In genomic region chr5:154962494-154962893, GRCh38 we compare ENCODE assay signal across 11 cellular contexts. TPM values are rescaled to one million over a fixed set of nuclear protein-coding genes. Genes with fewer than 3 reads are reported as not detected.
DNase-seq lines count a peak whose midpoint lies in the region; ATAC-seq, FAIRE-seq and TF ChIP-seq lines count a peak whose summit lies in the region.
"Had no signal": no experiment of that assay in that cellular context is flagged by ENCODE, and none has a peak within 500 bp of the region (broad histone marks: within the 10 kb centered on the region; RNA-seq: fewer than 3 reads in every experiment).

No MANE protein-coding gene starts in this region.

- no peak overlapping the region for H3K4me3 Mint-ChIP-seq in activated T-helper 2 cell treated with anti-CD3 and anti-CD28 coated beads, Interferon-gamma antibody, Interleukin-2, Interleukin-4, amounts not matched to agents 10 μg/mL and 5 μg/mL and 100 μg/mL, durations not matched to agents 14 hours and 24 hours and 36 hours (ENCODE audit: low read depth)
- H3K4me3 Mint-ChIP-seq in natural killer cell, result no peak overlapping the region
- H3K4me3 Mint-ChIP-seq: activated naive CD8-positive, alpha-beta T cell treated with anti-CD3 and anti-CD28 coated beads, Interleukin-2, amount 10 ng/mL, durations not matched to agents 7 days and 5 days had no signal

- peaks cover 11% of the 10 kb centered on the region for H3K4me1 Mint-ChIP-seq in activated T-helper 2 cell treated with anti-CD3 and anti-CD28 coated beads, Interferon-gamma antibody, Interleukin-2, Interleukin-4, amounts not matched to agents 10 μg/mL and 5 μg/mL and 100 μg/mL, durations not matched to agents 14 hours and 24 hours and 36 hours (ENCODE audit: low read depth)
- peaks cover 14 to 23% of the 10 kb centered on the region in 2 donors for H3K4me1 Mint-ChIP-seq in natural killer cell

- no peak for TF ChIP-seq EP300 in tibial nerve (IDR thresholded peaks at IDR 0.05)

- H3K36me3 ChIP-seq in tibial nerve, result peaks cover 0 to 74% (median 2%) of the 10 kb centered on the region in 3 donors

- intact Hi-C loops in activated T-helper 2 cell treated with anti-CD3 and anti-CD28 coated beads, Interferon-gamma antibody, Interleukin-2, Interleukin-4, amounts not matched to agents 10 μg/mL and 5 μg/mL and 100 μg/mL, durations not matched to agents 14 hours and 24 hours and 36 hours (cut with micrococcal nuclease), result no loop called here
- intact Hi-C loops in natural killer cell (cut with micrococcal nuclease), result no loop called here

- TF ChIP-seq CTCF in tibial nerve (IDR thresholded peaks at IDR 0.05) (no peak), natural killer cell (IDR thresholded peaks at IDR 0.05) (no peak)

- no peak overlapping the region for H3K27ac ChIP-seq in tibial nerve
- H3K27ac ChIP-seq: hepatocyte, suprapubic skin had no signal

- H3K27ac Mint-ChIP-seq in activated T-helper 2 cell treated with anti-CD3 and anti-CD28 coated beads, Interferon-gamma antibody, Interleukin-2, Interleukin-4, amounts not matched to agents 10 μg/mL and 5 μg/mL and 100 μg/mL, durations not matched to agents 14 hours and 24 hours and 36 hours, result no peak overlapping the region
- no peak overlapping the region for H3K27ac Mint-ChIP-seq in natural killer cell
- H3K27ac Mint-ChIP-seq: activated naive CD8-positive, alpha-beta T cell treated with anti-CD3 and anti-CD28 coated beads, Interleukin-2, amount 10 ng/mL, durations not matched to agents 7 days and 5 days had no signal

- peaks cover 42% of the 10 kb centered on the region for H3K36me3 Mint-ChIP-seq in activated T-helper 2 cell treated with anti-CD3 and anti-CD28 coated beads, Interferon-gamma antibody, Interleukin-2, Interleukin-4, amounts not matched to agents 10 μg/mL and 5 μg/mL and 100 μg/mL, durations not matched to agents 14 hours and 24 hours and 36 hours (ENCODE audit: low read depth)
- H3K36me3 Mint-ChIP-seq in natural killer cell, result no peaks in the 10 kb centered on the region

- H3K9me3 ChIP-seq in tibial nerve, result no peaks in the 10 kb centered on the region
- H3K9me3 ChIP-seq: suprapubic skin had no signal

- peak; percentile 83 for ATAC-seq in GM21515 (IDR thresholded peaks at IDR 0.05; ENCODE audit: unreplicated experiment)
- ATAC-seq in HG03196 (IDR thresholded peaks at IDR 0.05; ENCODE audit: unreplicated experiment), result peak; percentile 95
- ATAC-seq in esophagus mucosa, result peak; percentile 92
- no peak for ATAC-seq in natural killer cell

- H3K27me3 Mint-ChIP-seq in activated T-helper 2 cell treated with anti-CD3 and anti-CD28 coated beads, Interferon-gamma antibody, Interleukin-2, Interleukin-4, amounts not matched to agents 10 μg/mL and 5 μg/mL and 100 μg/mL, durations not matched to agents 14 hours and 24 hours and 36 hours (ENCODE audit: low read depth), result no peaks in the 10 kb centered on the region
- H3K27me3 Mint-ChIP-seq in natural killer cell (ENCODE audit: low read depth in 2 of 2), result no peaks in the 10 kb centered on the region
- H3K27me3 Mint-ChIP-seq: activated naive CD8-positive, alpha-beta T cell treated with anti-CD3 and anti-CD28 coated beads, Interleukin-2, amount 10 ng/mL, durations not matched to agents 7 days and 5 days had no signal

- H3K4me3 ChIP-seq in tibial nerve, result no peak overlapping the region
- H3K4me3 ChIP-seq: hepatocyte, suprapubic skin had no signal

- H3K4me1 ChIP-seq in tibial nerve, result no peaks in the 10 kb centered on the region
- H3K4me1 ChIP-seq: suprapubic skin had no signal

- no peaks in the 10 kb centered on the region for H3K9me3 Mint-ChIP-seq in activated T-helper 2 cell treated with anti-CD3 and anti-CD28 coated beads, Interferon-gamma antibody, Interleukin-2, Interleukin-4, amounts not matched to agents 10 μg/mL and 5 μg/mL and 100 μg/mL, durations not matched to agents 14 hours and 24 hours and 36 hours
- no peaks in the 10 kb centered on the region for H3K9me3 Mint-ChIP-seq in natural killer cell
- H3K9me3 Mint-ChIP-seq: activated naive CD8-positive, alpha-beta T cell treated with anti-CD3 and anti-CD28 coated beads, Interleukin-2, amount 10 ng/mL, durations not matched to agents 7 days and 5 days had no signal

- peak; percentile 11 for DNase-seq in GM12891 (ENCODE audit: insufficient read length, low spot score)
- DNase-seq in tibial nerve (ENCODE audit: low spot score in 2 of 2), result no peak
- DNase-seq in frontal cortex (ENCODE audit: low spot score in 2 of 2), result no peak
- no peak for DNase-seq in activated T-helper 2 cell treated with anti-CD3 and anti-CD28 coated beads, Interferon-gamma antibody, Interleukin-2, Interleukin-4, amounts not matched to agents 10 μg/mL and 5 μg/mL and 100 μg/mL, durations not matched to agents 14 hours and 24 hours and 36 hours (ENCODE audit: low spot score)
- no peak for DNase-seq in natural killer cell
- DNase-seq: activated naive CD8-positive, alpha-beta T cell treated with anti-CD3 and anti-CD28 coated beads, Interleukin-2, amount 10 ng/mL, durations not matched to agents 7 days and 5 days had no signal

- no peaks in the 10 kb centered on the region for H3K27me3 ChIP-seq in tibial nerve
- H3K27me3 ChIP-seq: hepatocyte, suprapubic skin had no signal

- no peak for TF ChIP-seq POLR2A in GM12891 (IDR thresholded peaks at IDR 0.05; ENCODE audit: low read depth, low read length)
- no peak for TF ChIP-seq POLR2A in tibial nerve (IDR thresholded peaks at IDR 0.05)

- FAIRE-seq in GM12891 (lab: Jason Lieb, UNC), result peak; percentile 82
- FAIRE-seq in frontal cortex (lab: Jason Lieb, UNC), result no peak

- WGBS in tibial nerve, 2 donors, result 94 to 98% methylated on average over 1 of the region's 1 CpG

TF ChIP-seq in GM12891, 5 proteins besides CTCF, POLR2A, EP300 and RAD21:
- TF ChIP-seq SPI1 (IDR thresholded peaks at IDR 0.05; ENCODE audit: low read depth, low read length) (peak; percentile 79), POLR2AphosphoS5 (IDR thresholded peaks at IDR 0.05; ENCODE audit: low read depth, low read length) (no peak), TAF1 (IDR thresholded peaks at IDR 0.05; ENCODE audit: low read depth, low read length) (no peak)

RNA-seq across cellular contexts. Expression of gene MRPL22, which starts 21.6 kb away (rescaled TPM):
- 66.7 TPM for polyA plus RNA-seq in GM12891 (2012; ENCODE audit: low read depth, missing spikeins)
- 43.7 TPM for total RNA-seq in esophagus mucosa
- total RNA-seq in tibial nerve, result 10 to 100 TPM; 12.2 to 18.1 (median 14.3) TPM
- 28.1 TPM for total RNA-seq in frontal cortex
- 79.2 and 81.9 TPM in 2 replicates for total RNA-seq in activated T-helper 2 cell treated with anti-CD3 and anti-CD28 coated beads, Interferon-gamma antibody, Interleukin-2, Interleukin-4, amounts not matched to agents 10 μg/mL and 5 μg/mL and 100 μg/mL, durations not matched to agents 14 hours and 24 hours and 36 hours
- total RNA-seq in natural killer cell, result 10 to 100 TPM; 30.5 to 38.0 (median 30.9) TPM

RNA-seq across cellular contexts. Expression of gene GEMIN5, which starts 24.5 kb away (rescaled TPM):
- polyA plus RNA-seq in GM12891 (2012; ENCODE audit: low read depth, missing spikeins), result 7.6 TPM
- total RNA-seq in esophagus mucosa, result 11.0 TPM
- total RNA-seq in tibial nerve, result 10 to 100 TPM; 17.8 to 20.5 (median 18.8) TPM
- 18.8 TPM for total RNA-seq in frontal cortex
- total RNA-seq in activated T-helper 2 cell treated with anti-CD3 and anti-CD28 coated beads, Interferon-gamma antibody, Interleukin-2, Interleukin-4, amounts not matched to agents 10 μg/mL and 5 μg/mL and 100 μg/mL, durations not matched to agents 14 hours and 24 hours and 36 hours, result 33.9 and 36.7 TPM in 2 replicates
- total RNA-seq in natural killer cell, result 10 to 100 TPM in 1 of 3 donors, 1 to 10 TPM in 2; 6.3 to 12.7 (median 7.8) TPM

RNA-seq across cellular contexts. Expression of gene KIF4B, which starts 51.1 kb away (rescaled TPM):
- not detected for polyA plus RNA-seq in GM12891 (2012; ENCODE audit: low read depth, missing spikeins)
- total RNA-seq in esophagus mucosa (not detected), tibial nerve (not detected), frontal cortex (0.41 TPM), natural killer cell (not detected)
- total RNA-seq in activated T-helper 2 cell treated with anti-CD3 and anti-CD28 coated beads, Interferon-gamma antibody, Interleukin-2, Interleukin-4, amounts not matched to agents 10 μg/mL and 5 μg/mL and 100 μg/mL, durations not matched to agents 14 hours and 24 hours and 36 hours, result 0.07 TPM in 1 of 2 replicates, not detected in the other
- total RNA-seq: activated naive CD8-positive, alpha-beta T cell treated with anti-CD3 and anti-CD28 coated beads, Interleukin-2, amount 10 ng/mL, durations not matched to agents 7 days and 5 days had no signal

Comparison
In these comparisons a context has a peak if more than half of its experiments do, and no peak if none do; other contexts are left out.
1. ATAC-seq: peak in GM21515 (single experiment), HG03196 (single experiment) and esophagus mucosa (single experiment); none in natural killer cell (0 of 3).